Comparison of ENCODE assay signal across 18 cellular contexts in genomic region chr4:152586668-152587067, GRCh38.
"Had no signal": no experiment of that assay in that cellular context is flagged by ENCODE, and none has a peak within 500 bp of the region (broad histone marks: within the 10 kb centered on the region; RNA-seq: fewer than 3 reads in every experiment).

No MANE protein-coding gene starts in this region.

- DNase-seq: activated CD4-positive, alpha-beta T cell treated with anti-CD3 and anti-CD28 coated beads for 48 hours; activated naive CD4-positive, alpha-beta T cell treated with anti-CD3 and anti-CD28 coated beads, Interleukin-2, amount 50 U/mL, for 16 hours; activated T-cell treated with anti-CD3 and anti-CD28 coated beads for 4 hours; adrenal gland; caudate nucleus; effector memory CD4-positive, alpha-beta T cell; gastrocnemius medialis; heart right ventricle; left ventricle myocardium inferior; mesenchymal stem cell; stimulated activated CD4-positive, alpha-beta T cell treated with anti-CD3 and anti-CD28 coated beads, Interleukin-4, amount 100 ng/mL, for 1 hour; stimulated activated CD8-positive, alpha-beta memory T cell treated with anti-CD3 and anti-CD28 coated beads, Interleukin-4, amount 100 ng/mL, for 48 hours; stimulated activated naive CD8-positive, alpha-beta T cell treated with anti-CD3 and anti-CD28 coated beads, Interleukin-15, Interleukin-2, amounts not matched to agents 100 U/mL and 50 U/mL, for 24 hours; T-helper 9 cell had no signal

- H3K9me3 ChIP-seq: adrenal gland, gastrocnemius medialis, heart right ventricle, left ventricle myocardium inferior, suprapubic skin had no signal

- H3K4me3 ChIP-seq: adrenal gland, gastrocnemius medialis, heart right ventricle, left ventricle myocardium inferior, suprapubic skin had no signal

- ATAC-seq: activated T-helper 17 cell treated with anti-CD3 and anti-CD28 coated beads, Interleukin-2, amount 50 U/mL, for 72 hours; gastrocnemius medialis; heart right ventricle; stimulated activated naive CD8-positive, alpha-beta T cell treated with anti-CD3 and anti-CD28 coated beads, Interleukin-15, Interleukin-2, amounts not matched to agents 100 U/mL and 50 U/mL, for 24 hours; WTC11 had no signal

- H3K4me3 Mint-ChIP-seq: activated T-helper 17 cell treated with anti-CD3 and anti-CD28 coated beads, Interleukin-2, amount 50 U/mL, for 72 hours; type B pancreatic cell; WTC11 had no signal

- H3K27me3 ChIP-seq: adrenal gland, gastrocnemius medialis, suprapubic skin had no signal

- H3K36me3 Mint-ChIP-seq: type B pancreatic cell had no signal

- H3K27ac Mint-ChIP-seq: WTC11 had no signal

- H3K27me3 Mint-ChIP-seq: activated T-helper 17 cell treated with anti-CD3 and anti-CD28 coated beads, Interleukin-2, amount 50 U/mL, for 72 hours had no signal

- H3K27ac ChIP-seq: adrenal gland, gastrocnemius medialis, heart right ventricle, left ventricle myocardium inferior, suprapubic skin had no signal

- H3K9me3 Mint-ChIP-seq: activated T-helper 17 cell treated with anti-CD3 and anti-CD28 coated beads, Interleukin-2, amount 50 U/mL, for 72 hours had no signal

- H3K36me3 ChIP-seq: adrenal gland, gastrocnemius medialis, heart right ventricle, left ventricle myocardium inferior, suprapubic skin had no signal
